In genomic region chrX:40201486-40201885, GRCh38 we compare ENCODE assay signal across 10 cellular contexts.
DNase-seq lines count a peak whose midpoint lies in the region; ATAC-seq and TF ChIP-seq lines count a peak whose summit lies in the region.
"Had no signal": no experiment of that assay in that cellular context is flagged by ENCODE, and none has a peak within 500 bp of the region (broad histone marks: within the 10 kb centered on the region; RNA-seq: fewer than 3 reads in every experiment).

No MANE protein-coding gene starts in this region.

- no peak overlapping the region for H3K27ac Mint-ChIP-seq in stimulated activated effector memory CD8-positive, alpha-beta T cell treated with anti-CD3 and anti-CD28 coated beads, Interleukin-12 subunit alpha, Interleukin-12 subunit beta, amount 100 ng/mL, for 72 hours

- H3K4me3 Mint-ChIP-seq in stimulated activated effector memory CD8-positive, alpha-beta T cell treated with anti-CD3 and anti-CD28 coated beads, Interleukin-12 subunit alpha, Interleukin-12 subunit beta, amount 100 ng/mL, for 72 hours = no peak overlapping the region

- no peak for TF ChIP-seq CTCF in prostate gland (IDR thresholded peaks at IDR 0.05)

- ATAC-seq in GM21619 (IDR thresholded peaks at IDR 0.05; ENCODE audit: unreplicated experiment) = peak; percentile 80
- peak; percentile 98 for ATAC-seq in stimulated activated effector memory CD8-positive, alpha-beta T cell treated with anti-CD3 and anti-CD28 coated beads, Interleukin-12 subunit alpha, Interleukin-12 subunit beta, amount 100 ng/mL, for 72 hours

- TF ChIP-seq POLR2A in prostate gland (IDR thresholded peaks at IDR 0.05) = no peak

- 100% methylated on average over 1 of the region's 1 CpG for WGBS in prostate gland

- DNase-seq in activated gamma-delta T cell treated with Interleukin-2 at 50 U/mL for 16 hours (peak; percentile 8), activated gamma-delta T cell (lab: John Stamatoyannopoulos, UW) (no peak), DMS 273 treated with DMSO at 0.1 percent for 48 hours (lab: John Stamatoyannopoulos, UW) (no peak), midbrain (lab: John Stamatoyannopoulos, UW) (no peak), prostate gland (ENCODE audit: low spot score) (no peak)
- peak; percentile 5 to 51 for DNase-seq in stimulated activated effector memory CD8-positive, alpha-beta T cell treated with anti-CD3 and anti-CD28 coated beads, Interleukin-12 subunit alpha, Interleukin-12 subunit beta, amount 100 ng/mL, for 72 hours (ENCODE audit: low spot score in 2 of 2)
- DNase-seq: amniotic stem cell, head of caudate nucleus had no signal

- H3K4me1 Mint-ChIP-seq in stimulated activated effector memory CD8-positive, alpha-beta T cell treated with anti-CD3 and anti-CD28 coated beads, Interleukin-12 subunit alpha, Interleukin-12 subunit beta, amount 100 ng/mL, for 72 hours = peaks cover 16% of the 10 kb centered on the region

- intact Hi-C loops in prostate gland (cut with DNase I) = no loop called here

- H3K4me3 ChIP-seq in prostate gland = no peak overlapping the region

- H3K9me3 Mint-ChIP-seq in stimulated activated effector memory CD8-positive, alpha-beta T cell treated with anti-CD3 and anti-CD28 coated beads, Interleukin-12 subunit alpha, Interleukin-12 subunit beta, amount 100 ng/mL, for 72 hours = no peaks in the 10 kb centered on the region

- no peaks in the 10 kb centered on the region for H3K27me3 ChIP-seq in prostate gland (replicated peaks; ENCODE audit: insufficient read depth)

- no peaks in the 10 kb centered on the region for H3K36me3 Mint-ChIP-seq in stimulated activated effector memory CD8-positive, alpha-beta T cell treated with anti-CD3 and anti-CD28 coated beads, Interleukin-12 subunit alpha, Interleukin-12 subunit beta, amount 100 ng/mL, for 72 hours

- no peaks in the 10 kb centered on the region for H3K4me1 ChIP-seq in prostate gland (replicated peaks)

- H3K36me3 ChIP-seq in KOPT-K1 (ENCODE audit: insufficient read depth, low read length) (no peaks in the 10 kb centered on the region), prostate gland (no peaks in the 10 kb centered on the region)

- no peaks in the 10 kb centered on the region for H3K9me3 ChIP-seq in KOPT-K1 (ENCODE audit: insufficient read depth, low read length, poor library complexity, severe bottlenecking)
- no peaks in the 10 kb centered on the region for H3K9me3 ChIP-seq in prostate gland

- H3K27ac ChIP-seq in KOPT-K1 (ENCODE audit: low read depth, low read length, poor library complexity, severe bottlenecking) (peak overlapping the region; percentile 60), prostate gland (no peak overlapping the region)

Comparison
In these comparisons a context has a peak if more than half of its experiments do, and no peak if none do; other contexts are left out.
1. DNase-seq: peak in activated gamma-delta T cell treated with Interleukin-2 at 50 U/mL for 16 hours (single experiment) and stimulated activated effector memory CD8-positive, alpha-beta T cell treated with anti-CD3 and anti-CD28 coated beads, Interleukin-12 subunit alpha, Interleukin-12 subunit beta, amount 100 ng/mL, for 72 hours (2 of 2); none in activated gamma-delta T cell (single experiment), DMS 273 treated with DMSO at 0.1 percent for 48 hours (single experiment), midbrain (single experiment) and prostate gland (single experiment).